ENCODE assay signal across 17 cellular contexts in the genomic region with DNA sequence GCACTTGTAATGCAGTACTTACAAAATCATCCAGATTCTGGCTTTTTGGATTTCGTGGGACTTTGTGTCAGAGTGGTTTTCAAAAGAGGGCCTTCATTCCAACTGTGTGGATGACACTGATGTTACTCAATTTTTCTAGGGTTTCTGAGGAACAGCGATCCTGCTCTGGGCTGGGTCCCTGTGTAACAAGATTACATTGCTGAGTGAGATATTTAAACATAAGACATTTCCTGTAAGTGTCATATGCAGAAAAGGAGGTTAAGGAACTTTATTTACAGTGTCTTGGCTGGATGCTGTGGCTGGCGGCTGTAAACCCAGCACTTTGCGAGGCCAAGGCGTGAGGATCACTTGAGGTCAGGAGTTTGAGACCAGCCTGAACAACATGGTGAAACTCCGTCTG. TPM values are rescaled to one million over a fixed set of nuclear protein-coding genes. Genes with fewer than 3 reads are reported as not detected.
DNase-seq lines count a peak whose midpoint lies in the region; ATAC-seq and TF ChIP-seq lines count a peak whose summit lies in the region.
"Had no signal": no experiment of that assay in that cellular context is flagged by ENCODE, and none has a peak within 500 bp of the region (broad histone marks: within the 10 kb centered on the region; RNA-seq: fewer than 3 reads in every experiment).

No MANE protein-coding gene starts in this region.

- H3K4me3 ChIP-seq in lower lobe of right lung (no peak overlapping the region), BE2C (ENCODE audit: low read depth, low read length) (no peak overlapping the region), suprapubic skin (no peak overlapping the region)
- H3K4me3 ChIP-seq: right atrium auricular region had no signal

- DNase-seq in left ventricle myocardium superior (no peak), cardiac septum (ENCODE audit: low spot score) (no peak), lower lobe of right lung (no peak), type B pancreatic cell (ENCODE audit: extremely low spot score, unreplicated experiment) (no peak), dedifferentiated amniotic fluid mesenchymal stem cell (ENCODE audit: extremely low spot score) (no peak), BE2C (no peak), suprapubic skin (ENCODE audit: low spot score in 2 of 2) (no peak)
- DNase-seq in central memory CD8-positive, alpha-beta T cell (ENCODE audit: low spot score in 2 of 2) = no peak
- DNase-seq: activated CD4-positive, alpha-beta T cell treated with anti-CD3 and anti-CD28 coated beads for 4 hours; activated T-cell treated with anti-CD3 and anti-CD28 coated beads for 4 hours; NCI-H187 treated with DMSO at 0.1 percent for 48 hours; NCI-H510A; SHP77 treated with DMSO at 0.1 percent for 48 hours; stimulated activated CD4-positive, alpha-beta T cell treated with anti-CD3 and anti-CD28 coated beads, Interleukin-2, amount 100 ng/mL, for 24 hours; substantia nigra had no signal

- H3K4me1 ChIP-seq in lower lobe of right lung (peaks cover 91% of the 10 kb centered on the region), BE2C (peaks cover 39% of the 10 kb centered on the region), suprapubic skin (peaks cover 82% of the 10 kb centered on the region)

- H3K27me3 Mint-ChIP-seq in central memory CD8-positive, alpha-beta T cell = no peaks in the 10 kb centered on the region
- H3K27me3 Mint-ChIP-seq in type B pancreatic cell = no peaks in the 10 kb centered on the region

- no peak overlapping the region for H3K4me3 Mint-ChIP-seq in central memory CD8-positive, alpha-beta T cell
- no peak overlapping the region for H3K4me3 Mint-ChIP-seq in type B pancreatic cell
- H3K4me3 Mint-ChIP-seq: neural crest cell had no signal

- H3K36me3 ChIP-seq in lower lobe of right lung = no peaks in the 10 kb centered on the region
- no peaks in the 10 kb centered on the region; the same call in 1 of the 2 replicates for H3K36me3 ChIP-seq in BE2C
- H3K36me3 ChIP-seq in suprapubic skin = no peaks in the 10 kb centered on the region
- H3K36me3 ChIP-seq: right atrium auricular region had no signal

- intact Hi-C loops in left ventricle myocardium superior (cut with micrococcal nuclease) = no loop called here
- intact Hi-C loops in cardiac septum (cut with DNase I) = no loop called here
- intact Hi-C loops in lower lobe of right lung (cut with DNase I) = no loop called here

- H3K36me3 Mint-ChIP-seq in central memory CD8-positive, alpha-beta T cell (ENCODE audit: insufficient read depth) = no peaks in the 10 kb centered on the region
- peaks cover 7% of the 10 kb centered on the region for H3K36me3 Mint-ChIP-seq in type B pancreatic cell

- ATAC-seq in left ventricle myocardium superior (peak; percentile 17), lower lobe of right lung (peak; percentile 17 to 44)
- ATAC-seq in central memory CD8-positive, alpha-beta T cell (replicated peaks; ENCODE audit: extremely low read depth, poor library complexity, severe bottlenecking) = no peak

- no peak for TF ChIP-seq POLR2A in suprapubic skin (IDR thresholded peaks at IDR 0.05)

- H3K27me3 ChIP-seq in lower lobe of right lung (ENCODE audit: low read depth) (no peaks in the 10 kb centered on the region), BE2C (no peaks in the 10 kb centered on the region), suprapubic skin (no peaks in the 10 kb centered on the region)
- H3K27me3 ChIP-seq: right atrium auricular region had no signal

- H3K27ac ChIP-seq in lower lobe of right lung (no peak overlapping the region), suprapubic skin (no peak overlapping the region)

- 87% methylated on average over 6 of the region's 6 CpGs for WGBS in suprapubic skin

- H3K9me3 Mint-ChIP-seq in central memory CD8-positive, alpha-beta T cell = no peaks in the 10 kb centered on the region
- H3K9me3 Mint-ChIP-seq in type B pancreatic cell = no peaks in the 10 kb centered on the region
- H3K9me3 Mint-ChIP-seq: neural crest cell had no signal

- H3K9me3 ChIP-seq in lower lobe of right lung = no peaks in the 10 kb centered on the region
- H3K9me3 ChIP-seq in BE2C = no peaks in the 10 kb centered on the region
- no peaks in the 10 kb centered on the region for H3K9me3 ChIP-seq in suprapubic skin
- H3K9me3 ChIP-seq: right atrium auricular region had no signal

- TF ChIP-seq CTCF in lower lobe of right lung (IDR thresholded peaks at IDR 0.05) = no peak
- no peak for TF ChIP-seq CTCF in type B pancreatic cell (conservative IDR thresholded peaks at IDR 0.05)
- no peak for TF ChIP-seq CTCF in BE2C (IDR thresholded peaks at IDR 0.05; ENCODE audit: low read depth, low read length)
- TF ChIP-seq CTCF in suprapubic skin (IDR thresholded peaks at IDR 0.05) = no peak

- TF ChIP-seq EP300 in suprapubic skin (IDR thresholded peaks at IDR 0.05) = no peak

- H3K27ac Mint-ChIP-seq in central memory CD8-positive, alpha-beta T cell (ENCODE audit: low read depth) = peak overlapping the region; percentile 41
- H3K27ac Mint-ChIP-seq in type B pancreatic cell = peak overlapping the region; percentile 21

- H3K4me1 Mint-ChIP-seq in central memory CD8-positive, alpha-beta T cell = peaks cover 80% of the 10 kb centered on the region
- H3K4me1 Mint-ChIP-seq in type B pancreatic cell (ENCODE audit: unreplicated experiment) = peaks cover 51% of the 10 kb centered on the region

RNA-seq across cellular contexts. Expression of gene ZFAND3, which starts 6.7 kb away (rescaled TPM):
- total RNA-seq in left ventricle myocardium superior (83.5 TPM), cardiac septum (92.6 TPM), lower lobe of right lung (83.3 TPM), type B pancreatic cell (ENCODE audit: low replicate concordance) (66.9 and 69.0 TPM in 2 replicates), suprapubic skin (10 to 100 TPM; 31.1 to 41.0 (median 36.3) TPM)
- 88.2 TPM for polyA plus RNA-seq in BE2C (2012; ENCODE audit: insufficient read depth, insufficient read length, low read depth)
